In the genomic region with DNA sequence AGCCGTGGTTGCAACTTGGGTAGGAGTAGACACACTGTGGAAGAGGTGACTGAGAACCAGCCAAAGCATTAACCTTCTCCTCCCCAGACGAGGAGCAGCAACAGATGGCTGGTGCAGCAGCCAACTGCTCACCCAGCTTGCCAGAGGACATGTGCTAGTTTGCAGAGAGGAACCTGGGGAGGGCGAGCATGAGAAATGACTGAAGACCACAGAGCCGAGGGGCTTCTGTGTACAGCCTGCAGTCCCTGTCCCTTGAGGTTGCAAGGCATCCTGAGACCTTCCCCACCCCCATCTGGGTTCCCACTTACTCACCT, we compare ENCODE assay signal across 11 cellular contexts.
DNase-seq lines count a peak whose midpoint lies in the region; ATAC-seq and TF ChIP-seq lines count a peak whose summit lies in the region.
"Had no signal": no experiment of that assay in that cellular context is flagged by ENCODE, and none has a peak within 500 bp of the region (broad histone marks: within the 10 kb centered on the region; RNA-seq: fewer than 3 reads in every experiment).

No MANE protein-coding gene starts in this region.

- peaks cover 8% of the 10 kb centered on the region for H3K27me3 Mint-ChIP-seq in endothelial cell (ENCODE audit: unreplicated experiment)
- H3K27me3 Mint-ChIP-seq in neural crest cell (ENCODE audit: low read depth) = no peaks in the 10 kb centered on the region

- H3K9me3 Mint-ChIP-seq in endothelial cell (ENCODE audit: unreplicated experiment) = no peaks in the 10 kb centered on the region
- no peaks in the 10 kb centered on the region for H3K9me3 Mint-ChIP-seq in neural crest cell

- DNase-seq in DMS 273 (lab: John Stamatoyannopoulos, UW; ENCODE audit: unreplicated experiment) (peak; percentile 92), NCI-H524 treated with DMSO at 0.1 percent for 48 hours (lab: John Stamatoyannopoulos, UW) (peak; percentile 63), endothelial cell (ENCODE audit: low spot score) (no peak), neural crest cell (ENCODE audit: low read depth, low spot score) (no peak), NCI-H1105 treated with DMSO at 0.1 percent for 48 hours (lab: John Stamatoyannopoulos, UW) (no peak), GM10266 (ENCODE audit: extremely low spot score) (no peak)
- no peak for DNase-seq in effector CD8-positive, alpha-beta T cell (lab: John Stamatoyannopoulos, UW)
- DNase-seq: activated CD4-positive, alpha-beta T cell treated with anti-CD3 and anti-CD28 coated beads for 36 hours; DMS79 treated with DMSO at 0.1 percent for 48 hours had no signal

- no peak for ATAC-seq in HG02885 (IDR thresholded peaks at IDR 0.05; ENCODE audit: poor library complexity, unreplicated experiment)
- ATAC-seq: GM12878 had no signal

- H3K4me1 Mint-ChIP-seq in endothelial cell (ENCODE audit: unreplicated experiment) = peaks cover 56% of the 10 kb centered on the region
- peaks cover 43% of the 10 kb centered on the region for H3K4me1 Mint-ChIP-seq in neural crest cell

- H3K27ac Mint-ChIP-seq in endothelial cell (ENCODE audit: unreplicated experiment) (peak overlapping the region; percentile 100), neural crest cell (ENCODE audit: unreplicated experiment) (peak overlapping the region; percentile 99)
- H3K27ac Mint-ChIP-seq: activated CD4-positive, alpha-beta T cell treated with anti-CD3 and anti-CD28 coated beads for 36 hours had no signal

- H3K4me3 Mint-ChIP-seq in endothelial cell (ENCODE audit: unreplicated experiment) (no peak overlapping the region), neural crest cell (no peak overlapping the region)
- H3K4me3 Mint-ChIP-seq: activated CD4-positive, alpha-beta T cell treated with anti-CD3 and anti-CD28 coated beads for 36 hours had no signal

- H3K36me3 Mint-ChIP-seq in endothelial cell (ENCODE audit: low read depth, unreplicated experiment) (peaks cover 38% of the 10 kb centered on the region), neural crest cell (ENCODE audit: low read depth) (peaks cover 7% of the 10 kb centered on the region)

- no peak for TF ChIP-seq CTCF in endothelial cell (IDR thresholded peaks at IDR 0.05; ENCODE audit: unreplicated experiment)
- TF ChIP-seq CTCF in neural crest cell (conservative IDR thresholded peaks at IDR 0.05) = no peak
- no peak for TF ChIP-seq CTCF in GM10266 (IDR thresholded peaks at IDR 0.05; ENCODE audit: control insufficient read depth, insufficient read depth, low read depth, missing control alignments)

Comparison
In these comparisons a context has a peak if more than half of its experiments do, and no peak if none do; other contexts are left out.
1. DNase-seq: peak in DMS 273 (single experiment) and NCI-H524 treated with DMSO at 0.1 percent for 48 hours (single experiment); none in endothelial cell (single experiment), neural crest cell (single experiment), effector CD8-positive, alpha-beta T cell (single experiment), NCI-H1105 treated with DMSO at 0.1 percent for 48 hours (single experiment) and GM10266 (single experiment).